ENCODE assay signal across 16 cellular contexts in the genomic region with DNA sequence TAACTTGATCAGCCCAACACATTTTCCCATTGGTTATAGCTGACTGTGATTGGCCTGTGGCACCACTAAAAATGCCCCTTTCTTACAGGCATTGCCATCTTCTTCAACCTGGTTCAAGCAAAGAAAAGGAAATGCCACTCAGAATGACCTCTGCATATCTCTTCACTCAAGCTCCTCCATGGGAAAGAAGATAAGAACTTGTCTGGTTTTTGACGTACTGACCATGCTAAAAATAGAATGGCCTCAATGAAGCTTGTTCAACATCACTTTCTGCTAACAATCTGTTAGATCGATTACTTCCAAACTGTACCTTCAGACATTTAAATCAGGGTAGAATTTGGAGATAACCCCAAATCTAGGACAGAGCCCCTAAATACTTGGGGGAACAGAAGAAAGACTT.
A peak's percentile ranks its signal among the peaks of the same experiment; 100 is the strongest.
DNase-seq lines count a peak whose midpoint lies in the region; ATAC-seq and TF ChIP-seq lines count a peak whose summit lies in the region.
"Had no signal": no experiment of that assay in that cellular context is flagged by ENCODE, and none has a peak within 500 bp of the region (broad histone marks: within the 10 kb centered on the region; RNA-seq: fewer than 3 reads in every experiment).

No MANE protein-coding gene starts in this region.

- H3K36me3 ChIP-seq in parathyroid adenoma (ENCODE audit: control insufficient read depth, insufficient read depth, low read length), result no peaks in the 10 kb centered on the region

- H3K27me3 ChIP-seq in parathyroid adenoma (ENCODE audit: control insufficient read depth, insufficient read depth, low read length), result no peaks in the 10 kb centered on the region
- H3K27me3 ChIP-seq: BLaER1 had no signal

- intact Hi-C loops in Right ventricle myocardium superior (cut with DNase I), result no loop called here
- intact Hi-C loops in Right ventricle myocardium inferior (cut with DNase I), result no loop called here

- H3K4me3 ChIP-seq in parathyroid adenoma (ENCODE audit: low read depth, low read length), result no peak overlapping the region
- H3K4me3 ChIP-seq: A549, BLaER1, GM23338 had no signal

- H2AFZ ChIP-seq in parathyroid adenoma, result no peak overlapping the region
- H2AFZ ChIP-seq: GM23338 had no signal

- H3K9ac ChIP-seq in parathyroid adenoma, result no peak overlapping the region
- H3K9ac ChIP-seq: BLaER1 had no signal

- no peak overlapping the region for H3K27ac ChIP-seq in parathyroid adenoma
- H3K27ac ChIP-seq: 22Rv1, A549, BLaER1 had no signal

- TF ChIP-seq CTCF in parathyroid adenoma (IDR thresholded peaks at IDR 0.05), result no peak

- H3K79me2 ChIP-seq in parathyroid adenoma, result peaks cover 45% of the 10 kb centered on the region

- ATAC-seq in Right ventricle myocardium superior (ENCODE audit: poor library complexity) (peak; percentile 37), Right ventricle myocardium inferior (no peak), GM21786 (IDR thresholded peaks at IDR 0.05; ENCODE audit: unreplicated experiment) (no peak)
- ATAC-seq: A549, GM23338 had no signal

- DNase-seq in Right ventricle myocardium superior, result no peak
- DNase-seq in Right ventricle myocardium inferior (ENCODE audit: missing footprints), result no peak
- peak; percentile 62 for DNase-seq in OCI-M1 (lab: John Stamatoyannopoulos, UW)
- peak; percentile 18 for DNase-seq in amniotic epithelial cell (ENCODE audit: low read depth)
- DNase-seq in NCI-H1092 (lab: John Stamatoyannopoulos, UW), result no peak
- DNase-seq: CD4-positive, alpha-beta memory T cell; DMS153; DMS79; GDM1; HCEC 1CT had no signal

- peaks cover 8% of the 10 kb centered on the region for H3K4me1 ChIP-seq in parathyroid adenoma
- H3K4me1 ChIP-seq: A549, BLaER1 had no signal

- H3K4me2 ChIP-seq in parathyroid adenoma (ENCODE audit: low read length), result peak overlapping the region; percentile 2
- H3K4me2 ChIP-seq: A549, BLaER1, GM23338 had no signal

- no peaks in the 10 kb centered on the region for H3K9me3 ChIP-seq in parathyroid adenoma (ENCODE audit: control insufficient read depth, low read length)
- H3K9me3 ChIP-seq: A549, BLaER1 had no signal

Comparison
In these comparisons a context has a peak if more than half of its experiments do, and no peak if none do; other contexts are left out.
1. DNase-seq: peak in OCI-M1 (single experiment) and amniotic epithelial cell (single experiment); none in Right ventricle myocardium superior (single experiment), Right ventricle myocardium inferior (single experiment) and NCI-H1092 (single experiment).